Comparison of ENCODE assay signal across 18 cellular contexts in genomic region chr3:122824465-122825379, GRCh38. TPM values are rescaled to one million over a fixed set of nuclear protein-coding genes. Genes with fewer than 3 reads are reported as not detected.
A peak's percentile ranks its signal among the peaks of the same experiment; 100 is the strongest.
DNase-seq lines count a peak whose midpoint lies in the region; TF ChIP-seq lines count a peak whose summit lies in the region.
"Had no signal": no experiment of that assay in that cellular context is flagged by ENCODE, and none has a peak within 500 bp of the region (broad histone marks: within the 10 kb centered on the region; RNA-seq: fewer than 3 reads in every experiment).

No MANE protein-coding gene starts in this region.

- CTCF ChIA-PET in mammary epithelial cell (lab: Charles Lee; ENCODE audit: low non-redundant PET) = no interaction called here
- CTCF ChIA-PET in activated naive CD4-positive, alpha-beta T cell treated with anti-CD3 and anti-CD28 coated beads, Interleukin-2, amount 10 ng/mL, durations not matched to agents 7 days and 5 days (lab: Charles Lee) = interaction anchor here (0.6 kb wide), 1 partner anchor 10 kb away, joined by 4 read pairs; no protein-coding TSS in a partner anchor

- WGBS in mammary epithelial cell (ENCODE audit: low coverage, missing lambda C conversion rate) = 95% methylated on average over 6 of the region's 7 CpGs

- H3K27me3 ChIP-seq in mammary epithelial cell (ENCODE audit: insufficient read depth, low read length) (no peaks in the 10 kb centered on the region), breast epithelium (no peaks in the 10 kb centered on the region), osteoblast (ENCODE audit: insufficient read depth, low read length) (no peaks in the 10 kb centered on the region)
- H3K27me3 ChIP-seq: right atrium auricular region had no signal

- H3K4me1 ChIP-seq in mammary epithelial cell (ENCODE audit: insufficient read depth, low read length) = no peaks in the 10 kb centered on the region
- no peaks in the 10 kb centered on the region for H3K4me1 ChIP-seq in breast epithelium
- no peaks in the 10 kb centered on the region for H3K4me1 ChIP-seq in osteoblast (ENCODE audit: insufficient read depth, low read length)
- H3K4me1 ChIP-seq: Caco-2 had no signal

- H2AFZ ChIP-seq in mammary epithelial cell (ENCODE audit: low read depth, low read length) (no peak overlapping the region), osteoblast (ENCODE audit: low read length) (no peak overlapping the region)

- H3K36me3 Mint-ChIP-seq in activated naive CD4-positive, alpha-beta T cell treated with anti-CD3 and anti-CD28 coated beads, Interleukin-2, amount 10 ng/mL, durations not matched to agents 7 days and 5 days = peaks cover 6% of the 10 kb centered on the region
- H3K36me3 Mint-ChIP-seq: stimulated activated effector memory CD8-positive, alpha-beta T cell treated with anti-CD3 and anti-CD28 coated beads, Interleukin-12 subunit alpha, Interleukin-12 subunit beta, amount 100 ng/mL, for 72 hours had no signal

- H3K4me2 ChIP-seq in mammary epithelial cell (ENCODE audit: insufficient read depth, low read depth, low read length) (no peak overlapping the region), osteoblast (ENCODE audit: insufficient read depth, low read length) (no peak overlapping the region)

- dilution Hi-C loops in mammary epithelial cell (cut with HindIII; ENCODE audit: low sequenced_read_pairs) = no loop called here

- H3K27ac Mint-ChIP-seq in activated naive CD4-positive, alpha-beta T cell treated with anti-CD3 and anti-CD28 coated beads, Interleukin-2, amount 10 ng/mL, durations not matched to agents 7 days and 5 days = no peak overlapping the region
- H3K27ac Mint-ChIP-seq: stimulated activated effector memory CD8-positive, alpha-beta T cell treated with anti-CD3 and anti-CD28 coated beads, Interleukin-12 subunit alpha, Interleukin-12 subunit beta, amount 100 ng/mL, for 72 hours had no signal

- H3K4me3 Mint-ChIP-seq in activated naive CD4-positive, alpha-beta T cell treated with anti-CD3 and anti-CD28 coated beads, Interleukin-2, amount 10 ng/mL, durations not matched to agents 7 days and 5 days = no peak overlapping the region
- H3K4me3 Mint-ChIP-seq: IgD-negative memory B cell; naive B cell; stimulated activated effector memory CD8-positive, alpha-beta T cell treated with anti-CD3 and anti-CD28 coated beads, Interleukin-12 subunit alpha, Interleukin-12 subunit beta, amount 100 ng/mL, for 72 hours had no signal

- H3K9me3 Mint-ChIP-seq in activated naive CD4-positive, alpha-beta T cell treated with anti-CD3 and anti-CD28 coated beads, Interleukin-2, amount 10 ng/mL, durations not matched to agents 7 days and 5 days = no peaks in the 10 kb centered on the region
- H3K9me3 Mint-ChIP-seq: IgD-negative memory B cell; stimulated activated effector memory CD8-positive, alpha-beta T cell treated with anti-CD3 and anti-CD28 coated beads, Interleukin-12 subunit alpha, Interleukin-12 subunit beta, amount 100 ng/mL, for 72 hours had no signal

- H3K79me2 ChIP-seq in mammary epithelial cell (ENCODE audit: insufficient read depth, low read length) (no peaks in the 10 kb centered on the region), osteoblast (ENCODE audit: insufficient read depth, low read length) (no peaks in the 10 kb centered on the region)

- no peaks in the 10 kb centered on the region for H3K9me3 ChIP-seq in mammary epithelial cell (replicated peaks; ENCODE audit: insufficient read depth, low read length)
- no peaks in the 10 kb centered on the region for H3K9me3 ChIP-seq in breast epithelium
- no peaks in the 10 kb centered on the region for H3K9me3 ChIP-seq in osteoblast (ENCODE audit: low read depth, low read length)
- H3K9me3 ChIP-seq: Caco-2, right atrium auricular region had no signal

- H3K9ac ChIP-seq in mammary epithelial cell (ENCODE audit: insufficient read depth, low read length) = no peak overlapping the region

- no peaks in the 10 kb centered on the region for H3K27me3 Mint-ChIP-seq in activated naive CD4-positive, alpha-beta T cell treated with anti-CD3 and anti-CD28 coated beads, Interleukin-2, amount 10 ng/mL, durations not matched to agents 7 days and 5 days
- H3K27me3 Mint-ChIP-seq: IgD-negative memory B cell, naive B cell had no signal

- in situ Hi-C loops in mammary epithelial cell (cut with MboI; ENCODE audit: low sequenced_read_pairs in 2 of 2) = no loop called here

- intact Hi-C loops in mammary epithelial cell (cut with micrococcal nuclease) (no loop called here), breast epithelium (cut with DNase I; ENCODE audit: low total_unique reads) (no loop called here)

- no peaks in the 10 kb centered on the region for H3K4me1 Mint-ChIP-seq in activated naive CD4-positive, alpha-beta T cell treated with anti-CD3 and anti-CD28 coated beads, Interleukin-2, amount 10 ng/mL, durations not matched to agents 7 days and 5 days
- H3K4me1 Mint-ChIP-seq: stimulated activated effector memory CD8-positive, alpha-beta T cell treated with anti-CD3 and anti-CD28 coated beads, Interleukin-12 subunit alpha, Interleukin-12 subunit beta, amount 100 ng/mL, for 72 hours had no signal

- no peak overlapping the region for H3K27ac ChIP-seq in mammary epithelial cell (ENCODE audit: insufficient read depth, low read depth, low read length)
- no peak overlapping the region for H3K27ac ChIP-seq in breast epithelium
- H3K27ac ChIP-seq in osteoblast (ENCODE audit: low read depth, low read length) = no peak overlapping the region
- H3K27ac ChIP-seq: WERI-Rb-1 had no signal

- no peak for TF ChIP-seq CTCF in mammary epithelial cell (conservative IDR thresholded peaks at IDR 0.05 in 1 of 2, IDR thresholded peaks at IDR 0.05 in 1 of 2; ENCODE audit: extremely low read depth in 1 of 2, insufficient read depth in 1 of 2, low read depth in 1 of 2, low read length in 2 of 2)
- no peak for TF ChIP-seq CTCF in breast epithelium (IDR thresholded peaks at IDR 0.05)
- no peak for TF ChIP-seq CTCF in osteoblast (IDR thresholded peaks at IDR 0.05; ENCODE audit: extremely low read depth, low read depth, low read length)

- H3K36me3 ChIP-seq in mammary epithelial cell (ENCODE audit: insufficient read depth, low read length) = no peaks in the 10 kb centered on the region
- H3K36me3 ChIP-seq in breast epithelium = no peaks in the 10 kb centered on the region
- H3K36me3 ChIP-seq in osteoblast (ENCODE audit: insufficient read depth, low read length) = no peaks in the 10 kb centered on the region

- TF ChIP-seq POLR2A in breast epithelium (IDR thresholded peaks at IDR 0.05) = no peak

- H3K4me3 ChIP-seq in mammary epithelial cell (replicated peaks in 1 of 3; ENCODE audit: insufficient read depth in 1 of 3, low read depth in 2 of 3, low read length in 3 of 3) (no peak overlapping the region), breast epithelium (no peak overlapping the region), osteoblast (ENCODE audit: insufficient read depth, low read length) (no peak overlapping the region)
- H3K4me3 ChIP-seq: right atrium auricular region had no signal

- no TSS peak for BruUV-seq in mammary epithelial cell (replicated peaks; lab: Mats Ljungman, UMichigan)

- DNase-seq in mammary epithelial cell (peak; percentile 35), breast epithelium (ENCODE audit: low spot score in 2 of 2) (no peak), SW480 (ENCODE audit: low spot score) (peak; percentile 83), kidney glomerular epithelial cell (lab: John Stamatoyannopoulos, UW) (peak; percentile 3), NCI-H1694 treated with DMSO at 0.1 percent for 48 hours (lab: John Stamatoyannopoulos, UW) (no peak), osteoblast (ENCODE audit: insufficient read length, low spot score, missing footprints) (no peak), DMS114 treated with DMSO at 0.1 percent for 48 hours (lab: John Stamatoyannopoulos, UW; ENCODE audit: unreplicated experiment) (no peak)
- DNase-seq in activated naive CD4-positive, alpha-beta T cell treated with anti-CD3 and anti-CD28 coated beads, Interleukin-2, amount 10 ng/mL, durations not matched to agents 7 days and 5 days = no peak
- DNase-seq: activated naive CD4-positive, alpha-beta T cell treated with anti-CD3 and anti-CD28 coated beads, Interleukin-2, amount 50 U/mL, for 16 hours; Caco-2; central memory CD4-positive, alpha-beta T cell; naive B cell; NCI-H1417 treated with DMSO at 0.1 percent for 48 hours; NCI-H446 treated with DMSO at 0.1 percent for 48 hours; WERI-Rb-1 had no signal

- H4K20me1 ChIP-seq in mammary epithelial cell (ENCODE audit: insufficient read depth, low read length) (no peaks in the 10 kb centered on the region), osteoblast (ENCODE audit: insufficient read depth, low read length) (no peaks in the 10 kb centered on the region)

RNA-seq across cellular contexts. Expression of gene SLC49A4, which starts 29.9 kb away (rescaled TPM):
- total RNA-seq in mammary epithelial cell (10 to 100 TPM; 21.9 to 68.3 TPM), breast epithelium (10 to 100 TPM; 14.1 to 17.7 (median 17.6) TPM), osteoblast (41.8 and 43.4 TPM in 2 replicates)
- polyA plus RNA-seq in mammary epithelial cell = 13.9 TPM
- polyA minus RNA-seq in mammary epithelial cell = 42.8 TPM

RNA-seq across cellular contexts. Expression of gene HSPBAP1, which starts 31.1 kb away (rescaled TPM):
- total RNA-seq in mammary epithelial cell = 1 to 10 TPM; 9.2 to 9.6 TPM
- 5.5 TPM for polyA plus RNA-seq in mammary epithelial cell
- 20.0 TPM for polyA minus RNA-seq in mammary epithelial cell
- 10 to 100 TPM; 11.7 to 18.6 (median 15.7) TPM for total RNA-seq in breast epithelium
- 13.8 and 16.2 TPM in 2 replicates for total RNA-seq in osteoblast

Comparison
In these comparisons a context has a peak if more than half of its experiments do, and no peak if none do; other contexts are left out.
1. DNase-seq: peak in mammary epithelial cell (single experiment), SW480 (single experiment) and kidney glomerular epithelial cell (single experiment); none in breast epithelium (0 of 2), activated naive CD4-positive, alpha-beta T cell treated with anti-CD3 and anti-CD28 coated beads, Interleukin-2, amount 10 ng/mL, durations not matched to agents 7 days and 5 days (single experiment), NCI-H1694 treated with DMSO at 0.1 percent for 48 hours (single experiment), osteoblast (single experiment) and DMS114 treated with DMSO at 0.1 percent for 48 hours (single experiment).